Comparison of ENCODE assay signal across 8 cellular contexts in the genomic region with DNA sequence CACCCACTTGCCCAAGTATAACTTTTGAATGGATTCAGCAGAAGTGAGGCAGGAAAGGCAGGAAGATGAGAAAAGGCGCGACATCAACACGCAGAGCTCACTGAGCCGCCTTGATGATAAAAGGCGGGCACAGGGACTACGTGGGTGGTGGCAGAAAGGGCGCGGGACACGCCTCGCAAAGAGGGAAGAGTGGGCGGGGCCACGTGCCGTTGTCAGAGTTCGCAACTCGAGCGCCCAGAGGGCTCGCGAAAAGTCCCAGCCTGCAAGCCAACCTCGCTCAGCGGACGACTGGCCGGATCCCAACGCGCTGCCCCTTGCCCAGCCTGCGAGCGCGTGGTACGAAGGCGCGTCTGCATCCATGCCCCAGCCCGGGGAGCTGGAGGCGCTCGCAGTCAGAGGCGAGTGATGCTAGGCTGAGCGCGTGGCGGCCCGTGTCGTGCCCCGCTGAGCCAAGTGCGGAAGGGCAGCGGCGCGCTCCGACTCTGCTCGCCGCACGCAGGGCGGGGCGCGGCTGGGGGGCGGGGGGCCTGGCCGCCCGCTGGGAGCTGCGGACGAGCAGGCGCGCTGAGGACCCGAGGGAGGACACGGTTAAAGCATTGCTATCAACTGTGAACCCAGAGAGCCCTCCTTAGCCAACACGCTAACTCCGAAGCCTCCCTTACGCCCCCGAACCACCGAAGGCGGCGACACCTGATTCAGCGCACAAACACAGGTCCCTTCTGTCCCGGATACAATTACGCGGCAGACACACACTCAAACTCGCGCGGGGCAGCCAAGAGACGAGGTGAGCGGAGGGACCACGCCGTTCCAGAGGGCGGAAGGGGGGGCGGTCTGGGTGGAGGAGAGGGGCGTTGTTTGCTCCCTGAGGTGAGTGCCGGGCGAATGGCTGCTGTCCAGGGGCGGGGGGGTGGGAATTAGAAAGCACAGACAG. TPM values are rescaled to one million over a fixed set of nuclear protein-coding genes. Genes with fewer than 3 reads are reported as not detected.
DNase-seq lines count a peak whose midpoint lies in the region; ATAC-seq and TF ChIP-seq lines count a peak whose summit lies in the region.

A gene with protein sequence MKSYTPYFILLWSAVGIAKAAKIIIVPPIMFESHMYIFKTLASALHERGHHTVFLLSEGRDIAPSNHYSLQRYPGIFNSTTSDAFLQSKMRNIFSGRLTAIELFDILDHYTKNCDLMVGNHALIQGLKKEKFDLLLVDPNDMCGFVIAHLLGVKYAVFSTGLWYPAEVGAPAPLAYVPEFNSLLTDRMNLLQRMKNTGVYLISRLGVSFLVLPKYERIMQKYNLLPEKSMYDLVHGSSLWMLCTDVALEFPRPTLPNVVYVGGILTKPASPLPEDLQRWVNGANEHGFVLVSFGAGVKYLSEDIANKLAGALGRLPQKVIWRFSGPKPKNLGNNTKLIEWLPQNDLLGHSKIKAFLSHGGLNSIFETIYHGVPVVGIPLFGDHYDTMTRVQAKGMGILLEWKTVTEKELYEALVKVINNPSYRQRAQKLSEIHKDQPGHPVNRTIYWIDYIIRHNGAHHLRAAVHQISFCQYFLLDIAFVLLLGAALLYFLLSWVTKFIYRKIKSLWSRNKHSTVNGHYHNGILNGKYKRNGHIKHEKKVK (plus strand): TSS at position 617 of the 931 bp plus-strand sequence. CDS start 24,074 bp downstream, outside the sequence.

- H3K4me1 Mint-ChIP-seq in nephron = peaks cover 6% of the 10 kb centered on the region

- peaks cover 65% of the 10 kb centered on the region for H3K27me3 Mint-ChIP-seq in nephron (ENCODE audit: low read depth)

- peaks cover 8% of the 10 kb centered on the region for H3K9me3 Mint-ChIP-seq in nephron

- H3K36me3 ChIP-seq in tibial artery = no peaks in the 10 kb centered on the region

- TF ChIP-seq CTCF in fibroblast of villous mesenchyme (IDR thresholded peaks at IDR 0.05; ENCODE audit: insufficient read depth, low read depth, low read length) (no peak), nephron (IDR thresholded peaks at IDR 0.05; ENCODE audit: unreplicated experiment in 3 of 3) (no peak), tibial artery (IDR thresholded peaks at IDR 0.05) (no peak)

- DNase-seq in activated CD4-positive, CD25-positive, alpha-beta regulatory T cell treated with anti-CD3 and anti-CD28 coated beads, Interleukin-2, amount 50 U/mL, for 72 hours = no peak
- DNase-seq in NCI-H2171 treated with DMSO at 0.1 percent for 48 hours (lab: John Stamatoyannopoulos, UW) (peak; percentile 65), activated T-cell treated with anti-CD3 and anti-CD28 coated beads for 24 hours (ENCODE audit: low read depth) (peak; percentile 26), fibroblast of villous mesenchyme (ENCODE audit: low read depth) (no peak), tibial artery (no peak)

- ATAC-seq in activated CD4-positive, CD25-positive, alpha-beta regulatory T cell treated with anti-CD3 and anti-CD28 coated beads, Interleukin-2, amount 50 U/mL, for 24 hours = peak; percentile 37 to 49
- ATAC-seq in HG02884 (IDR thresholded peaks at IDR 0.05; ENCODE audit: unreplicated experiment) = peak; percentile 31

- peaks cover 0 to 22% (median 15%) of the 10 kb centered on the region in 4 donors for H3K4me1 ChIP-seq in tibial artery

- H3K36me3 Mint-ChIP-seq in nephron (ENCODE audit: low read depth) = peaks cover 6% of the 10 kb centered on the region

- H3K4me3 ChIP-seq in fibroblast of villous mesenchyme (ENCODE audit: low read depth, low read length) = peak within 1 kb of the TSS; percentile 35
- H3K4me3 ChIP-seq in tibial artery = peak within 1 kb of the TSS; percentile 44 to 50

- peak within 1 kb of the TSS; percentile 91 to 98 (median 91) for H3K4me3 Mint-ChIP-seq in nephron

- peaks cover 0 to 24% of the 10 kb centered on the region in 2 donors for H3K27me3 ChIP-seq in tibial artery

- H3K27ac ChIP-seq in tibial artery = no peak within 1 kb of the TSS

- intact Hi-C loops in tibial artery (cut with DNase I; ENCODE audit: low total_unique reads) = no loop called here

- H3K9me3 ChIP-seq in tibial artery = no peaks in the 10 kb centered on the region

- peak within 1 kb of the TSS in 1 of 3 experiments; percentile 73 for H3K27ac Mint-ChIP-seq in nephron

RNA-seq across cellular contexts. Expression of the gene that starts here (rescaled TPM):
- total RNA-seq in fibroblast of villous mesenchyme = 0.32 and 0.86 TPM in 2 replicates

Comparison
In these comparisons a context has a peak if more than half of its experiments do, and no peak if none do; other contexts are left out.
1. DNase-seq: peak in NCI-H2171 treated with DMSO at 0.1 percent for 48 hours (single experiment) and activated T-cell treated with anti-CD3 and anti-CD28 coated beads for 24 hours (single experiment); none in activated CD4-positive, CD25-positive, alpha-beta regulatory T cell treated with anti-CD3 and anti-CD28 coated beads, Interleukin-2, amount 50 U/mL, for 72 hours (single experiment), fibroblast of villous mesenchyme (single experiment) and tibial artery (0 of 2).